Comparison of ENCODE assay signal across 10 cellular contexts in genomic region chr7:16649196-16649595, GRCh38. TPM values are rescaled to one million over a fixed set of nuclear protein-coding genes. Genes with fewer than 3 reads are reported as not detected.
DNase-seq lines count a peak whose midpoint lies in the region; ATAC-seq and TF ChIP-seq lines count a peak whose summit lies in the region.
"Had no signal": no experiment of that assay in that cellular context is flagged by ENCODE, and none has a peak within 500 bp of the region (broad histone marks: within the 10 kb centered on the region; RNA-seq: fewer than 3 reads in every experiment).

No MANE protein-coding gene starts in this region.

- H3K23ac ChIP-seq in trophoblast cell (ENCODE audit: low read length), result no peak overlapping the region

- peaks cover 18% of the 10 kb centered on the region for H3K79me1 ChIP-seq in trophoblast cell (ENCODE audit: low read length)

- H4K8ac ChIP-seq in trophoblast cell (ENCODE audit: low read depth, low read length), result no peak overlapping the region

- no peaks in the 10 kb centered on the region for H3K9me3 ChIP-seq in OCI-LY3 (ENCODE audit: insufficient read depth, low read length)
- no peaks in the 10 kb centered on the region for H3K9me3 ChIP-seq in endocrine pancreas (ENCODE audit: control insufficient read depth, low read length)
- peaks cover 1% of the 10 kb centered on the region for H3K9me3 ChIP-seq in trophoblast cell (ENCODE audit: insufficient read depth, low read depth, low read length)
- no peaks in the 10 kb centered on the region for H3K9me3 ChIP-seq in adrenal gland (replicated peaks in 1 of 3)

- no peak overlapping the region for H4K91ac ChIP-seq in trophoblast cell (ENCODE audit: low read depth, low read length)

- no peak overlapping the region for H2AK5ac ChIP-seq in trophoblast cell (ENCODE audit: low read length)

- H3K27me3 ChIP-seq in OCI-LY3 (ENCODE audit: low read depth, low read length) (no peaks in the 10 kb centered on the region), endocrine pancreas (ENCODE audit: control insufficient read depth, insufficient read depth, low read length) (no peaks in the 10 kb centered on the region), trophoblast cell (ENCODE audit: insufficient read depth, low read length) (no peaks in the 10 kb centered on the region), adrenal gland (no peaks in the 10 kb centered on the region)

- H2AFZ ChIP-seq in OCI-LY3 (ENCODE audit: low read depth, low read length), result no peak overlapping the region
- no peak overlapping the region for H2AFZ ChIP-seq in trophoblast cell (ENCODE audit: insufficient read depth, low read length, poor library complexity)

- no peak overlapping the region for H2BK12ac ChIP-seq in trophoblast cell (ENCODE audit: low read length)

- H4K12ac ChIP-seq in trophoblast cell (ENCODE audit: low read depth, low read length), result no peak overlapping the region

- no peak for TF ChIP-seq POLR2A in adrenal gland (IDR thresholded peaks at IDR 0.05)

- H3K4ac ChIP-seq in trophoblast cell (ENCODE audit: low read depth, low read length), result peak overlapping the region; percentile 95

- H4K20me1 ChIP-seq in OCI-LY3 (ENCODE audit: insufficient read depth, low read length), result peaks cover 70% of the 10 kb centered on the region

- intact Hi-C loops in adrenal gland (cut with DNase I), result no loop called here

- H2BK120ac ChIP-seq in trophoblast cell (ENCODE audit: insufficient read depth, low read length, poor library complexity), result no peak overlapping the region

- H3K4me2 ChIP-seq in OCI-LY3 (ENCODE audit: low read length) (0 out of 2 replicates have a peak overlapping the region, but pooled peaks have one; percentile 90), trophoblast cell (ENCODE audit: low read length) (no peak overlapping the region)

- no CpG with 5 or more reads among the region's 1 CpG for WGBS in trophoblast cell (ENCODE audit: extremely low coverage, insufficient coverage, insufficient read length)
- 89 to 100% (median 95%) methylated on average over 1 of the region's 1 CpG for WGBS in adrenal gland, 4 donors

- H3K36me3 ChIP-seq in OCI-LY3 (replicated peaks; ENCODE audit: low read depth, low read length) (peaks cover 8% of the 10 kb centered on the region), endocrine pancreas (ENCODE audit: control insufficient read depth, insufficient read depth, low read length) (no peaks in the 10 kb centered on the region), trophoblast cell (ENCODE audit: control insufficient read depth in 1 of 2, insufficient read depth in 2 of 2, low read length in 2 of 2) (peaks cover 0 to 2% of the 10 kb centered on the region in 2 experiments), adrenal gland (replicated peaks in 1 of 2) (no peaks in the 10 kb centered on the region)

- DNase-seq in DMS79 treated with DMSO at 0.1 percent for 48 hours (lab: John Stamatoyannopoulos, UW) (peak; percentile 26), DMS79 (lab: John Stamatoyannopoulos, UW) (no peak), trophoblast cell (peak; percentile 32 to 82), cortex of kidney (lab: John Stamatoyannopoulos, UW) (no peak), adrenal gland (no peak)
- DNase-seq: activated CD4-positive, alpha-beta T cell treated with anti-CD3 and anti-CD28 coated beads for 4 hours had no signal

- no peak for ATAC-seq in HG03025 (IDR thresholded peaks at IDR 0.05; ENCODE audit: low FRiP score, unreplicated experiment)

- H3K27ac ChIP-seq in OCI-LY3 (ENCODE audit: low read length), result no peak overlapping the region
- H3K27ac ChIP-seq in trophoblast cell (ENCODE audit: low read depth, low read length), result no peak overlapping the region
- H3K27ac ChIP-seq in adrenal gland, result no peak overlapping the region
- H3K27ac ChIP-seq: 22Rv1 had no signal

- no peak overlapping the region for H3K4me3 ChIP-seq in OCI-LY3 (ENCODE audit: low read length)
- peak overlapping the region; percentile 1 for H3K4me3 ChIP-seq in endocrine pancreas (ENCODE audit: control insufficient read depth, insufficient read depth, low read length)
- no peak overlapping the region for H3K4me3 ChIP-seq in trophoblast cell (ENCODE audit: low read depth, low read length)
- H3K4me3 ChIP-seq in adrenal gland, result no peak overlapping the region

- H3K79me2 ChIP-seq in OCI-LY3 (ENCODE audit: low read length), result peaks cover 82% of the 10 kb centered on the region
- H3K79me2 ChIP-seq in trophoblast cell (ENCODE audit: control insufficient read depth, insufficient read depth, low read length, poor library complexity), result peaks cover 24% of the 10 kb centered on the region

- H3K4me1 ChIP-seq in OCI-LY3 (ENCODE audit: low read length) (peaks cover 20% of the 10 kb centered on the region), endocrine pancreas (ENCODE audit: control insufficient read depth, insufficient read depth, low read length) (peaks cover 5% of the 10 kb centered on the region), trophoblast cell (ENCODE audit: control insufficient read depth in 1 of 2, insufficient read depth in 2 of 2, low read length in 2 of 2) (peaks cover 2 to 4% of the 10 kb centered on the region in 2 experiments), adrenal gland (replicated peaks in 1 of 2) (peaks cover 10 to 39% of the 10 kb centered on the region in 2 donors)

- H3K14ac ChIP-seq in trophoblast cell (ENCODE audit: low read length), result no peak overlapping the region

- no peak for TF ChIP-seq CTCF in OCI-LY3 (IDR thresholded peaks at IDR 0.05; ENCODE audit: low read depth, low read length)
- no peak for TF ChIP-seq CTCF in adrenal gland (IDR thresholded peaks at IDR 0.05)

- no peak overlapping the region for H2BK5ac ChIP-seq in trophoblast cell (ENCODE audit: low read depth, low read length, poor library complexity)

- H3K9ac ChIP-seq in OCI-LY3 (ENCODE audit: low read length), result no peak overlapping the region
- H3K9ac ChIP-seq in endocrine pancreas (ENCODE audit: control insufficient read depth, insufficient read depth, low read length), result no peak overlapping the region
- no peak overlapping the region for H3K9ac ChIP-seq in trophoblast cell (ENCODE audit: low read length)

- H3K18ac ChIP-seq in trophoblast cell (ENCODE audit: low read length), result no peak overlapping the region

RNA-seq across cellular contexts. Expression of gene BZW2, which starts 3.2 kb away (rescaled TPM):
- polyA plus RNA-seq in trophoblast cell (2013), result 239 and 252 TPM in 2 replicates
- total RNA-seq in adrenal gland, result 10 to 100 TPM; 18.5 to 39.6 (median 34.2) TPM
- 10 to 100 TPM; 11.1 to 43.0 (median 19.7) TPM for polyA plus RNA-seq in adrenal gland

RNA-seq across cellular contexts. Expression of gene ANKMY2, which starts 3.6 kb away (rescaled TPM):
- polyA plus RNA-seq in trophoblast cell (2013), result 17.7 and 18.1 TPM in 2 replicates
- total RNA-seq in adrenal gland, result 10 to 100 TPM in 7 of 8 donors, 1 to 10 TPM in 1; 9.3 to 23.8 (median 15.8) TPM
- 10 to 100 TPM in 1 of 3 donors, 1 to 10 TPM in 2; 5.4 to 20.0 (median 7.0) TPM for polyA plus RNA-seq in adrenal gland

Comparison
In these comparisons a context has a peak if more than half of its experiments do, and no peak if none do; other contexts are left out.
1. DNase-seq: peak in DMS79 treated with DMSO at 0.1 percent for 48 hours (single experiment) and trophoblast cell (2 of 2); none in DMS79 (single experiment), cortex of kidney (single experiment) and adrenal gland (0 of 7).